Comparison of ENCODE assay signal across 24 cellular contexts in the genomic region with DNA sequence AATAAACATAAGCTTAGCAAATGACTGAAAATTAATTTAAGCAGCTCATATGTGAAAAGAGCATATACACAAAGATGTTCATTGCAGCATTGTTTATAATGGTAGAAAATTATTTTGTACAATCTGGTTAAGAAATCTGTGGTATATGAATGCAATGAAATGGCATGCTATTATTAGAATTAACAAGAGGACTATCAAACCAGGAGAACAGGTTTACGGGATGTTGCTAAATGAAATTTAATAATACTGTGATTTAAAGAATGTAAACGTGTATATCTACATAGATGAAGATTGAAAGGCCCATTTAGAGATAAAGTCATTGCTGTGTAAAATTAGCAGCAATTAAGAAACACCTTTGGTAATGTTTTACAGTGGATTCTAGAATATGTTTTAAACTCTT.
DNase-seq lines count a peak whose midpoint lies in the region; ATAC-seq, FAIRE-seq and TF ChIP-seq lines count a peak whose summit lies in the region.
"Had no signal": no experiment of that assay in that cellular context is flagged by ENCODE, and none has a peak within 500 bp of the region (broad histone marks: within the 10 kb centered on the region; RNA-seq: fewer than 3 reads in every experiment).

No MANE protein-coding gene starts in this region.

- WGBS in K562 (ENCODE audit: insufficient coverage, low coverage, missing lambda C conversion rate) = 39% methylated on average over 2 of the region's 2 CpGs

- no TSS peak for BruUV-seq in K562 (replicated peaks; lab: Mats Ljungman, UMichigan)

- H3K9ac ChIP-seq in K562 (ENCODE audit: insufficient read depth in 1 of 2, low read depth in 2 of 2, low read length in 2 of 2) = no peak overlapping the region
- H3K9ac ChIP-seq: BLaER1 had no signal

- no peaks in the 10 kb centered on the region for H3K36me3 ChIP-seq in K562 (ENCODE audit: control insufficient read depth, insufficient read depth, low read length)
- H3K36me3 ChIP-seq: BLaER1 had no signal

- no peaks in the 10 kb centered on the region for H3K9me1 ChIP-seq in K562 (ENCODE audit: control insufficient read depth, insufficient read depth, low read length)

- peaks cover 5% of the 10 kb centered on the region; the same call in 1 of the 2 replicates for H3K9me3 ChIP-seq in K562 (replicated peaks; ENCODE audit: control insufficient read depth, insufficient read depth, low read depth, low read length)

- peaks cover 5 to 9% of the 10 kb centered on the region in 2 experiments; a peak in 3 of 5 replicates for H3K27me3 ChIP-seq in K562 (ENCODE audit: control insufficient read depth in 2 of 2, insufficient read depth in 2 of 2, low read length in 2 of 2)
- H3K27me3 ChIP-seq: BLaER1 had no signal

- no peak overlapping the region for H2AFZ ChIP-seq in K562 (ENCODE audit: low read depth, low read length)

- no peaks in the 10 kb centered on the region for H3K79me2 ChIP-seq in K562 (ENCODE audit: control insufficient read depth, insufficient read depth, low read length)

- no peak overlapping the region for H3K27ac ChIP-seq in K562 (ENCODE audit: extremely low read depth, low read depth, low read length)
- H3K27ac ChIP-seq: 22Rv1, BLaER1 had no signal

- peak; percentile 28 for DNase-seq in SIG-M5 treated with dmso at 0.1 percent for 504 hours (lab: John Stamatoyannopoulos, UW; ENCODE audit: unreplicated experiment)
- DNase-seq in SIG-M5 (lab: John Stamatoyannopoulos, UW) = no peak
- no peak for DNase-seq in K562 (ENCODE audit: extremely low read depth in 1 of 4, low spot score in 3 of 4)
- no peak for DNase-seq in iPS-NIHi7 (ENCODE audit: extremely low spot score)
- DNase-seq: AML-193; C1 segment of cervical spinal cord; CD4-positive, alpha-beta memory T cell; CD4-positive, CD25-positive, alpha-beta regulatory T cell; CD8-positive, alpha-beta memory T cell; COR-L47; DMS 273 treated with DMSO at 0.1 percent for 48 hours; DMS153; DMS53; DMS79; DND-41; EL; GDM1 had no signal

- ATAC-seq in K562 (no peak), GM18502 (IDR thresholded peaks at IDR 0.05; ENCODE audit: poor library complexity, unreplicated experiment) (no peak)
- ATAC-seq: A549, GM12878 had no signal

- no peaks in the 10 kb centered on the region for H4K20me1 ChIP-seq in K562 (replicated peaks; ENCODE audit: control insufficient read depth, insufficient read depth, low read length)
- H4K20me1 ChIP-seq: BLaER1 had no signal

- POLR2A ChIA-PET in K562 (lab: Yijun Ruan, JAX) = interaction anchor here (0.6 to 0.9 kb wide), 2 partner anchors 83 to 160 kb away, joined by 3 read pairs; no protein-coding TSS in a partner anchor

- TF ChIP-seq EP300 in K562 (IDR thresholded peaks at IDR 0.05; ENCODE audit: low read length) = no peak

- no peak for TF ChIP-seq RAD21 in K562 (CRISPR knock-in tag; conservative IDR thresholded peaks at IDR 0.05 in 1 of 2, IDR thresholded peaks at IDR 0.05 in 1 of 2)

- no peak for TF ChIP-seq POLR2A in K562 (conservative IDR thresholded peaks at IDR 0.05)

- CTCF ChIA-PET in K562 (lab: Yijun Ruan, JAX; ENCODE audit: low intra/inter-chr PET ratio) = no interaction called here

- intact Hi-C loops in K562 (cut with micrococcal nuclease) = no loop called here

- H3K4me1 ChIP-seq in K562 (replicated peaks in 1 of 2; ENCODE audit: control insufficient read depth in 2 of 2, insufficient read depth in 2 of 2, low read length in 2 of 2) = 0 out of 5 replicates have a peak, but pooled peaks cover 0 to 2% of the 10 kb centered on the region in 2 experiments

- H3K4me2 ChIP-seq in K562 (ENCODE audit: insufficient read depth, low read length) = no peak overlapping the region
- H3K4me2 ChIP-seq: A549, BLaER1 had no signal

- FAIRE-seq in K562 (lab: Jason Lieb, UNC) = no peak
- FAIRE-seq: A549, GM12878, GM12892, GM19239 had no signal

- no peak for TF ChIP-seq CTCF in K562 (IDR thresholded peaks at IDR 0.05 in 2 of 3, conservative IDR thresholded peaks at IDR 0.05 in 1 of 3; ENCODE audit: insufficient read depth in 2 of 3, low read depth in 1 of 3, low read length in 3 of 3)

- in situ Hi-C loops in K562 (cut with MboI) = loop anchor here (25.0 kb wide), 1 partner anchor 1013 kb away; no protein-coding TSS in a partner anchor

- no peak overlapping the region for H3K4me3 ChIP-seq in K562
- H3K4me3 ChIP-seq: A549, BLaER1, GM12878 had no signal

TF ChIP-seq in K562, 482 proteins besides CTCF, POLR2A, EP300 and RAD21:
- TF ChIP-seq SUPT5H (IDR thresholded peaks at IDR 0.05) = no peak
- TF ChIP-seq RBM25 (IDR thresholded peaks at IDR 0.05; ENCODE audit: low read depth, low read length, severe bottlenecking) = peak; percentile 52
- no peak for TF ChIP-seq DEAF1 (CRISPR knock-in tag; IDR thresholded peaks at IDR 0.05)
